ENCODE assay signal across 12 cellular contexts in the genomic region with DNA sequence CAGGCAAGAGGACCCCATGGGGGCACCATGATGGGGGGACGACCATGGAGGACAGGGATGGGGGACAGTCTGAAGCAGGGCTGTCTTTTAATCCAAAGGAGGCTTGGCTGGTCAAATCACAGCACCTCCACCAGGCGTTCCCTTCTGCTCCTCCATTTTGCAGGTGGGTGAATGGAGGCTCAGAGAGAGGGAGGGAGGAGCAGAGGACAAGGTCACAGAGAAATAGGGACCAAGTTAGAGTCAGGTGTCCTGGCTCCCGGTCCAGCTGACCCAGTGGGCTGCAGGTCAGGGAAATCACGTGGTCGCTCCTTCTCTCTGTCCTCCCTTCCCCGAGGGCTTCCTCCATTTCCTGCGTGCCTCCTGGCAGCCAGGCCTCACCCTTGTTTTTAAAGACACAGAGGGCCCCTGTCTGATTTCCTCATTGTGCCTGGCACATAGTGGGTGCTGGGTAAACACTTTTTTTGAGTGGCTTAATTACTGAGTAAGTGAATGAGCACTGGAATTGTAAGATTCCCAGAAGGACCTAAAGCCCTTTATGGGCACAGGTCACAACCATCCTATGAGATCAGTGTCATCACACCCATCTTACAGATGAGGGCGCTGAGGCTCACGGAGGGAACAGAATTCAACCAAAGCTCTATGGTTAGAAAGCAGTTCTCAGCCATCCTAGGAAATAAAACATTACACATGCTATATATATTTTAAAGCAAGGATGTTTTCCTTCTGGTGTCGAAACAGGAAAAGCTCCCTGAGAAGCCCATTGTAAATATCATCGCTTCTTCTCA.
DNase-seq lines count a peak whose midpoint lies in the region; ATAC-seq and TF ChIP-seq lines count a peak whose summit lies in the region.
"Had no signal": no experiment of that assay in that cellular context is flagged by ENCODE, and none has a peak within 500 bp of the region (broad histone marks: within the 10 kb centered on the region; RNA-seq: fewer than 3 reads in every experiment).

No MANE protein-coding gene starts in this region.

- H3K27ac ChIP-seq in thoracic aorta (no peak overlapping the region), psoas muscle (no peak overlapping the region)
- H3K27ac ChIP-seq: thyroid gland had no signal

- DNase-seq in SIG-M5 treated with dmso at 0.1 percent for 504 hours (lab: John Stamatoyannopoulos, UW; ENCODE audit: unreplicated experiment) = peak; percentile 18
- no peak for DNase-seq in SIG-M5 (lab: John Stamatoyannopoulos, UW)
- peak; percentile 54 for DNase-seq in RPMI8226
- DNase-seq in fibroblast of the aortic adventitia (ENCODE audit: low read depth) = peak; percentile 31
- no peak for DNase-seq in thoracic aorta (ENCODE audit: low spot score)
- DNase-seq in psoas muscle = no peak
- DNase-seq: activated CD4-positive, alpha-beta T cell treated with anti-CD3 and anti-CD28 coated beads for 1 hour; HFFc6; stimulated activated CD4-positive, alpha-beta T cell treated with anti-CD3 and anti-CD28 coated beads, Interleukin-4, amount 100 ng/mL, for 1 hour had no signal

- no peaks in the 10 kb centered on the region for H3K9me3 ChIP-seq in thoracic aorta
- H3K9me3 ChIP-seq in psoas muscle = no peaks in the 10 kb centered on the region
- H3K9me3 ChIP-seq: thyroid gland had no signal

- ATAC-seq in thoracic aorta (ENCODE audit: insufficient number of reproducible peaks, low FRiP score, low read depth) (no peak), HG03521 (IDR thresholded peaks at IDR 0.05; ENCODE audit: unreplicated experiment) (no peak), psoas muscle (no peak), GM18858 (IDR thresholded peaks at IDR 0.05; ENCODE audit: unreplicated experiment) (no peak)

- H3K36me3 ChIP-seq in thoracic aorta (no peaks in the 10 kb centered on the region), psoas muscle (ENCODE audit: insufficient read depth in 1 of 2, low read depth in 1 of 2) (no peaks in the 10 kb centered on the region)
- H3K36me3 ChIP-seq: thyroid gland had no signal

- no peak overlapping the region for H3K4me3 ChIP-seq in fibroblast of the aortic adventitia (ENCODE audit: low read depth, low read length)
- peak overlapping the region; percentile 48 for H3K4me3 ChIP-seq in thoracic aorta
- no peak overlapping the region for H3K4me3 ChIP-seq in psoas muscle
- H3K4me3 ChIP-seq: thyroid gland had no signal

- TF ChIP-seq CTCF in fibroblast of the aortic adventitia (IDR thresholded peaks at IDR 0.05; ENCODE audit: insufficient read depth, low read length) (peak; percentile 28), thoracic aorta (IDR thresholded peaks at IDR 0.05) (no peak), psoas muscle (IDR thresholded peaks at IDR 0.05) (no peak)

- intact Hi-C loops in psoas muscle (cut with DNase I) = loop anchor here in 1 of 2 donors (10.0 kb wide), 1 partner anchor 215 kb away; no protein-coding TSS in a partner anchor

- 47 to 56% (median 49%) methylated on average over 11 of the region's 11 CpGs for WGBS in psoas muscle, 3 donors

- H3K27me3 ChIP-seq in thoracic aorta (replicated peaks; ENCODE audit: insufficient read depth) (no peaks in the 10 kb centered on the region), psoas muscle (ENCODE audit: insufficient read depth in 3 of 3, low read length in 2 of 3) (peaks cover 0 to 49% (median 4%) of the 10 kb centered on the region in 3 donors)
- H3K27me3 ChIP-seq: thyroid gland had no signal

- H3K4me1 ChIP-seq in thoracic aorta (ENCODE audit: control insufficient read depth in 1 of 2, low read depth in 2 of 2) (peaks cover 0 to 9% of the 10 kb centered on the region in 2 donors), psoas muscle (peaks cover 5% of the 10 kb centered on the region)

Comparison
In these comparisons a context has a peak if more than half of its experiments do, and no peak if none do; other contexts are left out.
1. DNase-seq: peak in SIG-M5 treated with dmso at 0.1 percent for 504 hours (single experiment), RPMI8226 (single experiment) and fibroblast of the aortic adventitia (single experiment); none in SIG-M5 (single experiment), thoracic aorta (single experiment) and psoas muscle (0 of 2).